In the genomic region with DNA sequence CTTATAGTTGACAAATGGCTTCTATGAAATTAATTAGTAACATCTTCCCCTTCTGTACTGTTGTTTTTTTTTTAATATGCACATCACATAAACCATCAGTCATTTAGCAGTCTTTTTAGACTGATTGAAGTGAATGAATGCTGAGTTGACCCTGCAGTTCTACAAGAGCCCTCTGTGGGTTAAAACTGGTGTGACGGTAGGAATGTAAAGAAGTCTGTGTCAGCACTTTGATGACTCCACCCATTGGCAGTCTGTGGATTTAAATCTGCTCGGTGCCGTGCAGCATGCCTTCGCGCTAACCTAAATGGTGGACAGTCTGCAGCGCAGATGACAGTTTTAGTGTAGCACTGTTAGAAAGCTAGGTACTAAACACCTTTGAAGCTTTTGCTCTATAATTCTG, we compare ENCODE assay signal across 1 cellular context.
TF ChIP-seq lines count a peak whose summit lies in the region.

No MANE protein-coding gene starts in this region.

TF ChIP-seq in IMR-90, 13 proteins besides CTCF, POLR2A, EP300 and RAD21 (continued from another document):
- TF ChIP-seq, protein P1, sequence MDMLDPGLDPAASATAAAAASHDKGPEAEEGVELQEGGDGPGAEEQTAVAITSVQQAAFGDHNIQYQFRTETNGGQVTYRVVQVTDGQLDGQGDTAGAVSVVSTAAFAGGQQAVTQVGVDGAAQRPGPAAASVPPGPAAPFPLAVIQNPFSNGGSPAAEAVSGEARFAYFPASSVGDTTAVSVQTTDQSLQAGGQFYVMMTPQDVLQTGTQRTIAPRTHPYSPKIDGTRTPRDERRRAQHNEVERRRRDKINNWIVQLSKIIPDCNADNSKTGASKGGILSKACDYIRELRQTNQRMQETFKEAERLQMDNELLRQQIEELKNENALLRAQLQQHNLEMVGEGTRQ (IDR thresholded peaks at IDR 0.05; ENCODE audit: low read depth, low read length): no peak
